8 cellular contexts compared by ENCODE assay signal in genomic region chr17:181213-182163, GRCh38. TPM values are rescaled to one million over a fixed set of nuclear protein-coding genes. Genes with fewer than 3 reads are reported as not detected.
DNase-seq lines count a peak whose midpoint lies in the region; TF ChIP-seq lines count a peak whose summit lies in the region.

DOC2B (minus strand) TSS chr17:181650; CDS start chr17:181479, 171 bp downstream.

- peak within 1 kb of the TSS; percentile 51 for H3K4me2 ChIP-seq in parathyroid adenoma (ENCODE audit: low read length)

- H3K9me3 ChIP-seq in left ventricle myocardium inferior (replicated peaks) (no peaks in the 10 kb centered on the region), parathyroid adenoma (ENCODE audit: control insufficient read depth, low read length) (no peaks in the 10 kb centered on the region)

- H3K27ac ChIP-seq in left ventricle myocardium inferior (replicated peaks) (peak within 1 kb of the TSS; percentile 90), parathyroid adenoma (no peak within 1 kb of the TSS)

- H3K4me1 ChIP-seq in left ventricle myocardium inferior: peaks cover 56% of the 10 kb centered on the region
- H3K4me1 ChIP-seq in parathyroid adenoma: no peaks in the 10 kb centered on the region

- no peak for TF ChIP-seq CTCF in left ventricle myocardium inferior (IDR thresholded peaks at IDR 0.05; ENCODE audit: borderline replicate concordance)
- no peak for TF ChIP-seq CTCF in parathyroid adenoma (IDR thresholded peaks at IDR 0.05)

- peaks cover 79% of the 10 kb centered on the region for H3K27me3 ChIP-seq in left ventricle myocardium inferior (ENCODE audit: low read depth)
- no peaks in the 10 kb centered on the region for H3K27me3 ChIP-seq in parathyroid adenoma (ENCODE audit: control insufficient read depth, insufficient read depth, low read length)

- no peak within 1 kb of the TSS for H3K9ac ChIP-seq in parathyroid adenoma

- H2AFZ ChIP-seq in parathyroid adenoma: peak within 1 kb of the TSS; percentile 68

- H3K4me3 ChIP-seq in left ventricle myocardium inferior (peak within 1 kb of the TSS; percentile 71), parathyroid adenoma (ENCODE audit: low read depth, low read length) (peak within 1 kb of the TSS; percentile 29)

- intact Hi-C loops in left ventricle myocardium inferior (cut with micrococcal nuclease): no loop called here

- DNase-seq in NCI-H1436 (lab: John Stamatoyannopoulos, UW): peak; percentile 35
- no peak for DNase-seq in NCI-H1436 treated with DMSO at 0.1 percent for 48 hours (lab: John Stamatoyannopoulos, UW)
- peak; percentile 39 for DNase-seq in activated naive CD4-positive, alpha-beta T cell treated with anti-CD3 and anti-CD28 coated beads, Interleukin-2, amount 50 U/mL, for 16 hours
- peak; percentile 61 for DNase-seq in left ventricle myocardium inferior
- no peak for DNase-seq in NCI-H524 (lab: John Stamatoyannopoulos, UW)
- DNase-seq in NCI-H2029 treated with DMSO at 0.1 percent for 48 hours (lab: John Stamatoyannopoulos, UW): no peak
- no peak for DNase-seq in DMS153 treated with DMSO at 0.1 percent for 48 hours (lab: John Stamatoyannopoulos, UW; ENCODE audit: unreplicated experiment)

- H3K79me2 ChIP-seq in parathyroid adenoma: no peaks in the 10 kb centered on the region

- H3K36me3 ChIP-seq in left ventricle myocardium inferior (no peaks in the 10 kb centered on the region), parathyroid adenoma (ENCODE audit: control insufficient read depth, insufficient read depth, low read length) (no peaks in the 10 kb centered on the region)

RNA-seq across cellular contexts. Expression of gene DOC2B, which starts in this region (rescaled TPM):
- 2.7 TPM for total RNA-seq in left ventricle myocardium inferior

Comparison
In these comparisons a context has a peak if more than half of its experiments do, and no peak if none do; other contexts are left out.
1. DNase-seq: peak in NCI-H1436 (single experiment), activated naive CD4-positive, alpha-beta T cell treated with anti-CD3 and anti-CD28 coated beads, Interleukin-2, amount 50 U/mL, for 16 hours (single experiment) and left ventricle myocardium inferior (single experiment); none in NCI-H1436 treated with DMSO at 0.1 percent for 48 hours (single experiment), NCI-H524 (0 of 2), NCI-H2029 treated with DMSO at 0.1 percent for 48 hours (single experiment) and DMS153 treated with DMSO at 0.1 percent for 48 hours (single experiment).